In the genomic region with DNA sequence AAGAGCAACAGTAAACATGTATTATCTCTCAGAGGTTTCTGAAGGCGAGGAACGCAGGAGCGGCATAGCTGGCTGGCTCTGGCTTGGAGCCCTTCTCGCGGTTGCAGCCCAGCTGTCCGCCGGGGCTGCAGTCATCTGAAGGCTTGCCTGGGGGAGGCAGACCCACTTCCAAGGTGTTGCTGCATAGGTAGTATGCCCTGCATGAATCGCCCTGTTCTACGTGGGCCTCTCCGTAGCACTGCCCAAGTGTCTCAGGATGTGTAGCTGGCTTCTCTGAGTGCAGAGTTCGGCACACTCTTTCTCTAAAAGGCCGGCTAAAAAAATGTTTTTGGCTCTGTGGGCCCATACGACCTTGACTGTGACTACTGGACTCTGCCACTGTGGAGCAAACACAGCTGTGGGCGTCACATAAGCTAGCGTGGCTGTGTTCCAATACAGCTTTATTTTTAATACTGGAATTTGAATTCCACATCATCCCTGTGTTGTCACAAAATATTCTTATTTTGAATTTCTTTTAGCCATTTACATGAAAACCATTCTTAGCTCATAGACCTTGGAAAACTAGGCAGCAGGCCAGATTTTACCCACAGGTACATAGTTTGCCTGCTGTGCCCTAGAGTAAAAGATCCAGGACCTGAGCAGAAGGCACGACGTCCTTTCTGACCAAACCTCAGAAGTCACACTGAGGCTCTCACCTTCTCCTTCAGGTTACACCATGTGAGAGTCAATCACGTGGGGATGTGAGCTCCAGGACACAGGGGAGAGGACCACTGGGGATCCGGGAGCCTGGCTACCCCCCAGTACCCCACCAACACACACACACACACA, we compare ENCODE assay signal across 1 cellular context.
TF ChIP-seq lines count a peak whose summit lies in the region.

No MANE protein-coding gene starts in this region.

TF ChIP-seq in GM12878, 131 proteins besides CTCF, POLR2A, EP300 and RAD21:
- TF ChIP-seq ZZZ3 (IDR thresholded peaks at IDR 0.05; ENCODE audit: control insufficient read depth, insufficient read length, low read depth) (no peak), ZNF622 (IDR thresholded peaks at IDR 0.05) (no peak), RAD51 (IDR thresholded peaks at IDR 0.05) (peak; percentile 82), GABPA (IDR thresholded peaks at IDR 0.05; ENCODE audit: low read depth) (no peak), MEF2B (IDR thresholded peaks at IDR 0.05; ENCODE audit: partially characterized antibody, poor library complexity, severe bottlenecking) (peak; percentile 12), HDGF (IDR thresholded peaks at IDR 0.05) (0 out of 2 replicates have a peak, but pooled peaks have one; percentile 43), TAF1 (IDR thresholded peaks at IDR 0.05; ENCODE audit: borderline replicate concordance, low read depth, low read length) (no peak), NR2F1 (conservative IDR thresholded peaks at IDR 0.05) (no peak), SUPT20H (IDR thresholded peaks at IDR 0.05; ENCODE audit: borderline replicate concordance, control insufficient read depth, low read depth, low read length) (no peak)
- TF ChIP-seq, protein P1, sequence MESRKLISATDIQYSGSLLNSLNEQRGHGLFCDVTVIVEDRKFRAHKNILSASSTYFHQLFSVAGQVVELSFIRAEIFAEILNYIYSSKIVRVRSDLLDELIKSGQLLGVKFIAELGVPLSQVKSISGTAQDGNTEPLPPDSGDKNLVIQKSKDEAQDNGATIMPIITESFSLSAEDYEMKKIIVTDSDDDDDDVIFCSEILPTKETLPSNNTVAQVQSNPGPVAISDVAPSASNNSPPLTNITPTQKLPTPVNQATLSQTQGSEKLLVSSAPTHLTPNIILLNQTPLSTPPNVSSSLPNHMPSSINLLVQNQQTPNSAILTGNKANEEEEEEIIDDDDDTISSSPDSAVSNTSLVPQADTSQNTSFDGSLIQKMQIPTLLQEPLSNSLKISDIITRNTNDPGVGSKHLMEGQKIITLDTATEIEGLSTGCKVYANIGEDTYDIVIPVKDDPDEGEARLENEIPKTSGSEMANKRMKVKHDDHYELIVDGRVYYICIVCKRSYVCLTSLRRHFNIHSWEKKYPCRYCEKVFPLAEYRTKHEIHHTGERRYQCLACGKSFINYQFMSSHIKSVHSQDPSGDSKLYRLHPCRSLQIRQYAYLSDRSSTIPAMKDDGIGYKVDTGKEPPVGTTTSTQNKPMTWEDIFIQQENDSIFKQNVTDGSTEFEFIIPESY (IDR thresholded peaks at IDR 0.05): no peak
- TF ChIP-seq, protein P2, sequence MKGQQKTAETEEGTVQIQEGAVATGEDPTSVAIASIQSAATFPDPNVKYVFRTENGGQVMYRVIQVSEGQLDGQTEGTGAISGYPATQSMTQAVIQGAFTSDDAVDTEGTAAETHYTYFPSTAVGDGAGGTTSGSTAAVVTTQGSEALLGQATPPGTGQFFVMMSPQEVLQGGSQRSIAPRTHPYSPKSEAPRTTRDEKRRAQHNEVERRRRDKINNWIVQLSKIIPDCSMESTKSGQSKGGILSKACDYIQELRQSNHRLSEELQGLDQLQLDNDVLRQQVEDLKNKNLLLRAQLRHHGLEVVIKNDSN (IDR thresholded peaks at IDR 0.05; ENCODE audit: borderline replicate concordance, extremely low read length, insufficient read depth, low read depth, low read length): peak; percentile 47
